8 cellular contexts compared by ENCODE assay signal in genomic region chr1:31644560-31645273, GRCh38. TPM values are rescaled to one million over a fixed set of nuclear protein-coding genes. Genes with fewer than 3 reads are reported as not detected.
DNase-seq lines count a peak whose midpoint lies in the region; ATAC-seq, FAIRE-seq and TF ChIP-seq lines count a peak whose summit lies in the region.

Gene PEF1 (minus strand): TSS chr1:31644876. CDS start chr1:31644864, 12 bp downstream.

- H3K4me3 Mint-ChIP-seq in natural killer cell: peak within 1 kb of the TSS; percentile 100

- intact Hi-C loops in natural killer cell (cut with micrococcal nuclease): no loop called here

- no peaks in the 10 kb centered on the region for H3K9me3 Mint-ChIP-seq in natural killer cell

- H3K36me3 Mint-ChIP-seq in natural killer cell: no peaks in the 10 kb centered on the region

- peak; percentile 21; the same call in 1 of the 2 replicates for TF ChIP-seq POLR2A in H54 (IDR thresholded peaks at IDR 0.05; ENCODE audit: low read depth, low read length)

- peak; percentile 98 for DNase-seq in EL
- DNase-seq in H54 (ENCODE audit: insufficient read length, low spot score): peak; percentile 92
- DNase-seq in M059J (ENCODE audit: low read depth): peak; percentile 97
- DNase-seq in SHP77 (lab: John Stamatoyannopoulos, UW): peak; percentile 99 to 100
- peak; percentile 99 for DNase-seq in activated effector memory CD4-positive, alpha-beta T cell treated with Interleukin-2 at 50 U/mL for 16 hours
- peak; percentile 97 for DNase-seq in fibroblast of peridontal ligament (ENCODE audit: extremely low read depth)
- DNase-seq in natural killer cell: peak; percentile 100
- peak; percentile 99 for DNase-seq in stimulated activated naive CD4-positive, alpha-beta T cell treated with Interleukin-2 at 50 U/mL for 16 hours (lab: John Stamatoyannopoulos, UW)

- H3K27me3 Mint-ChIP-seq in natural killer cell (ENCODE audit: low read depth in 2 of 2): no peaks in the 10 kb centered on the region

- peak; percentile 48 for FAIRE-seq in H54 (lab: Jason Lieb, UNC)

- peaks cover 34 to 39% of the 10 kb centered on the region in 2 donors for H3K4me1 Mint-ChIP-seq in natural killer cell

- ATAC-seq in natural killer cell: peak; percentile 86 to 94 (median 89)

- peak within 1 kb of the TSS; percentile 100 for H3K27ac Mint-ChIP-seq in natural killer cell

- TF ChIP-seq CTCF in natural killer cell (IDR thresholded peaks at IDR 0.05): no peak

RNA-seq across cellular contexts. Expression of gene PEF1, which starts in this region (rescaled TPM):
- total RNA-seq in M059J (2014; rRNA removed; shearing (Covaris generic)): 128 and 144 TPM in 2 replicates
- total RNA-seq in natural killer cell: 10 to 100 TPM; 48.9 to 62.8 (median 49.9) TPM

Comparison
In these comparisons a context has a peak if more than half of its experiments do, and no peak if none do; other contexts are left out.
1. Peak in every context shown above with its lines: DNase-seq and ATAC-seq.